1 cellular context compared by ENCODE assay signal in the genomic region with DNA sequence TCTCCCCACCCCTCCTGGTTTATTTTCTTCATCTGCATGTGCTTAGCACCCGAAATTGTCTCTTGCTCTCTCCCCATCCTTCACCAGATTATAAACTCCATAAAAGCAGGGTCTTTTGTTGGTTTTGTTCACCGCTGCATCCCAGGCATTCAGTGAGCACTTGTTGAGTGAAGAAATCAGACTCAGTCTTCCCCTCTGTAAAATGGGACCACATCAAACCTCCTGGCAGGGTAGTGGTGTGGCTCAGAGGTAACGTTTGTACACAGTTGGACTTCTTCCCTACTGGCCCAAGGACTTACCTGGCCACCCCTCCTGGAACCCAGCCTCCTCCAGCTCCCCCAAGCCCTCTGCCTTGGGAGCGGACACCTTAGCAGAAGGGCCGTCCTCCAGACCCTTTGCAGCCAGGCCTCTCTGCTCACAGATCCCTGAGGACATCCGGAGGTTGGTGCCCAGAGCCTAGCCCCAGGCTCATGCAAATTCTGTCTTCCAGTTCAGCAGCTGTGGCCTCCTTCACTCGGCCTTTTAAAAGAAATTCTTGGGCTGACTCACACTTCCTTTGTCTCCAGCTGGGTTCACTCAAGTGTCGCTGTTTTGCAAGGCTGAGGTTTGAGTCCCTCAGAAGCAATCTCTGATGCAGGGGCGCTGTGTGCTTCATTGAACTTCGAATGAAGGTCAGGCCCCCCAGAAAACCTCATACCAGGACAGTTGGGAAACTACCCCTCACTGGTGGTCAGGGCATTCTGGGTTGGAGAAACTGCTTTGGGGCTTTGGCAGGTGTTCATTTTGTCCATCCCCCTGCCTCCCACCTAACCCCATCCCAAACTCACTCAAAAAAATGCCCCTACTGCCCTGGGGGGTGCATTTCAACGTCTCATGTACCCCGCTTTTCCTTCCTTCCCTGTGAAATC.
A peak's percentile ranks its signal among the peaks of the same experiment; 100 is the strongest.
TF ChIP-seq lines count a peak whose summit lies in the region.

No MANE protein-coding gene starts in this region.

TF ChIP-seq in GM12878, 131 proteins besides CTCF, POLR2A, EP300 and RAD21 (continues in another document):
- TF ChIP-seq WRNIP1 (IDR thresholded peaks at IDR 0.05; ENCODE audit: borderline replicate concordance, low read depth, low read length) (peak; percentile 38; the same call in 1 of the 2 replicates), ZBED1 (IDR thresholded peaks at IDR 0.05; ENCODE audit: borderline replicate concordance) (peak; percentile 87; the same call in 1 of the 2 replicates), TCF12 (IDR thresholded peaks at IDR 0.05; ENCODE audit: low read depth, low read length) (peak; percentile 99), ZNF384 (IDR thresholded peaks at IDR 0.05; ENCODE audit: borderline replicate concordance, low read depth, low read length) (0 out of 2 replicates have a peak, but pooled peaks have one; percentile 38), ETV6 (conservative IDR thresholded peaks at IDR 0.05 in 1 of 2, IDR thresholded peaks at IDR 0.05 in 1 of 2; ENCODE audit: borderline replicate concordance in 1 of 2, low read depth in 1 of 2) (peak in 1 of 2 experiments; percentile 88; a peak in 2 of 4 replicates), KDM1A (IDR thresholded peaks at IDR 0.05; ENCODE audit: borderline replicate concordance) (no peak), GABPA (IDR thresholded peaks at IDR 0.05; ENCODE audit: low read depth) (peak; percentile 73; the same call in 1 of the 2 replicates), JUND (IDR thresholded peaks at IDR 0.05; ENCODE audit: low read depth, low read length) (0 out of 2 replicates have a peak, but pooled peaks have one; percentile 63), YY1 (IDR thresholded peaks at IDR 0.05; ENCODE audit: low read depth, low read length) (peak; percentile 45; the same call in 1 of the 2 replicates), BCL11A (IDR thresholded peaks at IDR 0.05; ENCODE audit: low read depth, low read length) (peak; percentile 90), DPF2 (IDR thresholded peaks at IDR 0.05) (peak; percentile 94), SPI1 (IDR thresholded peaks at IDR 0.05; ENCODE audit: borderline replicate concordance, insufficient read depth, low read depth, low read length) (peak; percentile 78), TCF7 (IDR thresholded peaks at IDR 0.05; ENCODE audit: borderline replicate concordance) (peak; percentile 75; the same call in 1 of the 2 replicates), PML (IDR thresholded peaks at IDR 0.05; ENCODE audit: low read length) (peak; percentile 83), TCF3 (IDR thresholded peaks at IDR 0.05; ENCODE audit: borderline replicate concordance, insufficient read depth, low read depth, low read length) (peak; percentile 99), SMARCA5 (IDR thresholded peaks at IDR 0.05) (peak; percentile 92), STAT3 (IDR thresholded peaks at IDR 0.05; ENCODE audit: low read depth, low read length) (0 out of 2 replicates have a peak, but pooled peaks have one; percentile 47), NBN (IDR thresholded peaks at IDR 0.05) (0 out of 2 replicates have a peak, but pooled peaks have one; percentile 71), YBX1 (IDR thresholded peaks at IDR 0.05) (no peak), ASH2L (IDR thresholded peaks at IDR 0.05; ENCODE audit: borderline replicate concordance, low read depth) (peak; percentile 31; the same call in 1 of the 2 replicates), IKZF1 (conservative IDR thresholded peaks at IDR 0.05) (peak; percentile 95), CHD4 (IDR thresholded peaks at IDR 0.05) (no peak), NR2C1 (IDR thresholded peaks at IDR 0.05) (0 out of 2 replicates have a peak, but pooled peaks have one; percentile 32), POU2F2 (IDR thresholded peaks at IDR 0.05; ENCODE audit: borderline replicate concordance, low read depth, low read length) (peak; percentile 99), NFXL1 (IDR thresholded peaks at IDR 0.05; ENCODE audit: borderline replicate concordance) (no peak), SP1 (IDR thresholded peaks at IDR 0.05; ENCODE audit: low read depth, low read length) (peak; percentile 64), CREM (IDR thresholded peaks at IDR 0.05; ENCODE audit: low read depth) (peak; percentile 78; the same call in 1 of the 2 replicates), CHD1 (IDR thresholded peaks at IDR 0.05; ENCODE audit: low read depth, low read length) (0 out of 2 replicates have a peak, but pooled peaks have one; percentile 29), RCOR1 (conservative IDR thresholded peaks at IDR 0.05; ENCODE audit: low read depth, low read length) (peak; percentile 24; the same call in 1 of the 2 replicates), RUNX3 (IDR thresholded peaks at IDR 0.05; ENCODE audit: low read length) (peak; percentile 92), SRF (IDR thresholded peaks at IDR 0.05; ENCODE audit: low read depth in 2 of 2, low read length in 2 of 2) (0 out of 4 replicates have a peak, but pooled peaks of 1 of the 2 experiments have one; percentile 19), ZNF217 (IDR thresholded peaks at IDR 0.05) (peak; percentile 89), MXI1 (IDR thresholded peaks at IDR 0.05; ENCODE audit: low read depth, low read length) (peak; percentile 75; the same call in 1 of the 2 replicates), MTA3 (IDR thresholded peaks at IDR 0.05; ENCODE audit: borderline replicate concordance, low read length) (peak; percentile 97; the same call in 1 of the 2 replicates), NFIC (IDR thresholded peaks at IDR 0.05; ENCODE audit: low read depth, low read length) (peak; percentile 96)
- TF ChIP-seq, protein P1, sequence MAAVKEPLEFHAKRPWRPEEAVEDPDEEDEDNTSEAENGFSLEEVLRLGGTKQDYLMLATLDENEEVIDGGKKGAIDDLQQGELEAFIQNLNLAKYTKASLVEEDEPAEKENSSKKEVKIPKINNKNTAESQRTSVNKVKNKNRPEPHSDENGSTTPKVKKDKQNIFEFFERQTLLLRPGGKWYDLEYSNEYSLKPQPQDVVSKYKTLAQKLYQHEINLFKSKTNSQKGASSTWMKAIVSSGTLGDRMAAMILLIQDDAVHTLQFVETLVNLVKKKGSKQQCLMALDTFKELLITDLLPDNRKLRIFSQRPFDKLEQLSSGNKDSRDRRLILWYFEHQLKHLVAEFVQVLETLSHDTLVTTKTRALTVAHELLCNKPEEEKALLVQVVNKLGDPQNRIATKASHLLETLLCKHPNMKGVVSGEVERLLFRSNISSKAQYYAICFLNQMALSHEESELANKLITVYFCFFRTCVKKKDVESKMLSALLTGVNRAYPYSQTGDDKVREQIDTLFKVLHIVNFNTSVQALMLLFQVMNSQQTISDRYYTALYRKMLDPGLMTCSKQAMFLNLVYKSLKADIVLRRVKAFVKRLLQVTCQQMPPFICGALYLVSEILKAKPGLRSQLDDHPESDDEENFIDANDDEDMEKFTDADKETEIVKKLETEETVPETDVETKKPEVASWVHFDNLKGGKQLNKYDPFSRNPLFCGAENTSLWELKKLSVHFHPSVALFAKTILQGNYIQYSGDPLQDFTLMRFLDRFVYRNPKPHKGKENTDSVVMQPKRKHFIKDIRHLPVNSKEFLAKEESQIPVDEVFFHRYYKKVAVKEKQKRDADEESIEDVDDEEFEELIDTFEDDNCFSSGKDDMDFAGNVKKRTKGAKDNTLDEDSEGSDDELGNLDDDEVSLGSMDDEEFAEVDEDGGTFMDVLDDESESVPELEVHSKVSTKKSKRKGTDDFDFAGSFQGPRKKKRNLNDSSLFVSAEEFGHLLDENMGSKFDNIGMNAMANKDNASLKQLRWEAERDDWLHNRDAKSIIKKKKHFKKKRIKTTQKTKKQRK (IDR thresholded peaks at IDR 0.05; ENCODE audit: low read depth, low read length) = no peak
- TF ChIP-seq, protein P2, sequence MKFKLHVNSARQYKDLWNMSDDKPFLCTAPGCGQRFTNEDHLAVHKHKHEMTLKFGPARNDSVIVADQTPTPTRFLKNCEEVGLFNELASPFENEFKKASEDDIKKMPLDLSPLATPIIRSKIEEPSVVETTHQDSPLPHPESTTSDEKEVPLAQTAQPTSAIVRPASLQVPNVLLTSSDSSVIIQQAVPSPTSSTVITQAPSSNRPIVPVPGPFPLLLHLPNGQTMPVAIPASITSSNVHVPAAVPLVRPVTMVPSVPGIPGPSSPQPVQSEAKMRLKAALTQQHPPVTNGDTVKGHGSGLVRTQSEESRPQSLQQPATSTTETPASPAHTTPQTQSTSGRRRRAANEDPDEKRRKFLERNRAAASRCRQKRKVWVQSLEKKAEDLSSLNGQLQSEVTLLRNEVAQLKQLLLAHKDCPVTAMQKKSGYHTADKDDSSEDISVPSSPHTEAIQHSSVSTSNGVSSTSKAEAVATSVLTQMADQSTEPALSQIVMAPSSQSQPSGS (IDR thresholded peaks at IDR 0.05; ENCODE audit: low read length) = peak; percentile 97
- TF ChIP-seq, protein P3, sequence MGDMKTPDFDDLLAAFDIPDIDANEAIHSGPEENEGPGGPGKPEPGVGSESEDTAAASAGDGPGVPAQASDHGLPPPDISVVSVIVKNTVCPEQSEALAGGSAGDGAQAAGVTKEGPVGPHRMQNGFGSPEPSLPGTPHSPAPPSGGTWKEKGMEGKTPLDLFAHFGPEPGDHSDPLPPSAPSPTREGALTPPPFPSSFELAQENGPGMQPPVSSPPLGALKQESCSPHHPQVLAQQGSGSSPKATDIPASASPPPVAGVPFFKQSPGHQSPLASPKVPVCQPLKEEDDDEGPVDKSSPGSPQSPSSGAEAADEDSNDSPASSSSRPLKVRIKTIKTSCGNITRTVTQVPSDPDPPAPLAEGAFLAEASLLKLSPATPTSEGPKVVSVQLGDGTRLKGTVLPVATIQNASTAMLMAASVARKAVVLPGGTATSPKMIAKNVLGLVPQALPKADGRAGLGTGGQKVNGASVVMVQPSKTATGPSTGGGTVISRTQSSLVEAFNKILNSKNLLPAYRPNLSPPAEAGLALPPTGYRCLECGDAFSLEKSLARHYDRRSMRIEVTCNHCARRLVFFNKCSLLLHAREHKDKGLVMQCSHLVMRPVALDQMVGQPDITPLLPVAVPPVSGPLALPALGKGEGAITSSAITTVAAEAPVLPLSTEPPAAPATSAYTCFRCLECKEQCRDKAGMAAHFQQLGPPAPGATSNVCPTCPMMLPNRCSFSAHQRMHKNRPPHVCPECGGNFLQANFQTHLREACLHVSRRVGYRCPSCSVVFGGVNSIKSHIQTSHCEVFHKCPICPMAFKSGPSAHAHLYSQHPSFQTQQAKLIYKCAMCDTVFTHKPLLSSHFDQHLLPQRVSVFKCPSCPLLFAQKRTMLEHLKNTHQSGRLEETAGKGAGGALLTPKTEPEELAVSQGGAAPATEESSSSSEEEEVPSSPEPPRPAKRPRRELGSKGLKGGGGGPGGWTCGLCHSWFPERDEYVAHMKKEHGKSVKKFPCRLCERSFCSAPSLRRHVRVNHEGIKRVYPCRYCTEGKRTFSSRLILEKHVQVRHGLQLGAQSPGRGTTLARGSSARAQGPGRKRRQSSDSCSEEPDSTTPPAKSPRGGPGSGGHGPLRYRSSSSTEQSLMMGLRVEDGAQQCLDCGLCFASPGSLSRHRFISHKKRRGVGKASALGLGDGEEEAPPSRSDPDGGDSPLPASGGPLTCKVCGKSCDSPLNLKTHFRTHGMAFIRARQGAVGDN (IDR thresholded peaks at IDR 0.05) = peak; percentile 18; the same call in 1 of the 2 replicates
- TF ChIP-seq, protein P4, sequence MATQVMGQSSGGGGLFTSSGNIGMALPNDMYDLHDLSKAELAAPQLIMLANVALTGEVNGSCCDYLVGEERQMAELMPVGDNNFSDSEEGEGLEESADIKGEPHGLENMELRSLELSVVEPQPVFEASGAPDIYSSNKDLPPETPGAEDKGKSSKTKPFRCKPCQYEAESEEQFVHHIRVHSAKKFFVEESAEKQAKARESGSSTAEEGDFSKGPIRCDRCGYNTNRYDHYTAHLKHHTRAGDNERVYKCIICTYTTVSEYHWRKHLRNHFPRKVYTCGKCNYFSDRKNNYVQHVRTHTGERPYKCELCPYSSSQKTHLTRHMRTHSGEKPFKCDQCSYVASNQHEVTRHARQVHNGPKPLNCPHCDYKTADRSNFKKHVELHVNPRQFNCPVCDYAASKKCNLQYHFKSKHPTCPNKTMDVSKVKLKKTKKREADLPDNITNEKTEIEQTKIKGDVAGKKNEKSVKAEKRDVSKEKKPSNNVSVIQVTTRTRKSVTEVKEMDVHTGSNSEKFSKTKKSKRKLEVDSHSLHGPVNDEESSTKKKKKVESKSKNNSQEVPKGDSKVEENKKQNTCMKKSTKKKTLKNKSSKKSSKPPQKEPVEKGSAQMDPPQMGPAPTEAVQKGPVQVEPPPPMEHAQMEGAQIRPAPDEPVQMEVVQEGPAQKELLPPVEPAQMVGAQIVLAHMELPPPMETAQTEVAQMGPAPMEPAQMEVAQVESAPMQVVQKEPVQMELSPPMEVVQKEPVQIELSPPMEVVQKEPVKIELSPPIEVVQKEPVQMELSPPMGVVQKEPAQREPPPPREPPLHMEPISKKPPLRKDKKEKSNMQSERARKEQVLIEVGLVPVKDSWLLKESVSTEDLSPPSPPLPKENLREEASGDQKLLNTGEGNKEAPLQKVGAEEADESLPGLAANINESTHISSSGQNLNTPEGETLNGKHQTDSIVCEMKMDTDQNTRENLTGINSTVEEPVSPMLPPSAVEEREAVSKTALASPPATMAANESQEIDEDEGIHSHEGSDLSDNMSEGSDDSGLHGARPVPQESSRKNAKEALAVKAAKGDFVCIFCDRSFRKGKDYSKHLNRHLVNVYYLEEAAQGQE (IDR thresholded peaks at IDR 0.05; ENCODE audit: low read depth, low read length) = peak; percentile 41; the same call in 1 of the 2 replicates
- TF ChIP-seq, protein P5, sequence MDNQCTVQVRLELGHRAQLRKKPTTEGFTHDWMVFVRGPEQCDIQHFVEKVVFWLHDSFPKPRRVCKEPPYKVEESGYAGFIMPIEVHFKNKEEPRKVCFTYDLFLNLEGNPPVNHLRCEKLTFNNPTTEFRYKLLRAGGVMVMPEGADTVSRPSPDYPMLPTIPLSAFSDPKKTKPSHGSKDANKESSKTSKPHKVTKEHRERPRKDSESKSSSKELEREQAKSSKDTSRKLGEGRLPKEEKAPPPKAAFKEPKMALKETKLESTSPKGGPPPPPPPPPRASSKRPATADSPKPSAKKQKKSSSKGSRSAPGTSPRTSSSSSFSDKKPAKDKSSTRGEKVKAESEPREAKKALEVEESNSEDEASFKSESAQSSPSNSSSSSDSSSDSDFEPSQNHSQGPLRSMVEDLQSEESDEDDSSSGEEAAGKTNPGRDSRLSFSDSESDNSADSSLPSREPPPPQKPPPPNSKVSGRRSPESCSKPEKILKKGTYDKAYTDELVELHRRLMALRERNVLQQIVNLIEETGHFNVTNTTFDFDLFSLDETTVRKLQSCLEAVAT (IDR thresholded peaks at IDR 0.05) = peak; percentile 22; the same call in 1 of the 2 replicates
- TF ChIP-seq, protein P6, sequence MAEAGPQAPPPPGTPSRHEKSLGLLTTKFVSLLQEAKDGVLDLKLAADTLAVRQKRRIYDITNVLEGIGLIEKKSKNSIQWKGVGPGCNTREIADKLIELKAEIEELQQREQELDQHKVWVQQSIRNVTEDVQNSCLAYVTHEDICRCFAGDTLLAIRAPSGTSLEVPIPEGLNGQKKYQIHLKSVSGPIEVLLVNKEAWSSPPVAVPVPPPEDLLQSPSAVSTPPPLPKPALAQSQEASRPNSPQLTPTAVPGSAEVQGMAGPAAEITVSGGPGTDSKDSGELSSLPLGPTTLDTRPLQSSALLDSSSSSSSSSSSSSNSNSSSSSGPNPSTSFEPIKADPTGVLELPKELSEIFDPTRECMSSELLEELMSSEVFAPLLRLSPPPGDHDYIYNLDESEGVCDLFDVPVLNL (IDR thresholded peaks at IDR 0.05; ENCODE audit: low read depth, low read length) = no peak
- TF ChIP-seq, protein P7, sequence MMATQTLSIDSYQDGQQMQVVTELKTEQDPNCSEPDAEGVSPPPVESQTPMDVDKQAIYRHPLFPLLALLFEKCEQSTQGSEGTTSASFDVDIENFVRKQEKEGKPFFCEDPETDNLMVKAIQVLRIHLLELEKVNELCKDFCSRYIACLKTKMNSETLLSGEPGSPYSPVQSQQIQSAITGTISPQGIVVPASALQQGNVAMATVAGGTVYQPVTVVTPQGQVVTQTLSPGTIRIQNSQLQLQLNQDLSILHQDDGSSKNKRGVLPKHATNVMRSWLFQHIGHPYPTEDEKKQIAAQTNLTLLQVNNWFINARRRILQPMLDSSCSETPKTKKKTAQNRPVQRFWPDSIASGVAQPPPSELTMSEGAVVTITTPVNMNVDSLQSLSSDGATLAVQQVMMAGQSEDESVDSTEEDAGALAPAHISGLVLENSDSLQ (IDR thresholded peaks at IDR 0.05) = peak; percentile 87
